19 cellular contexts compared by ENCODE assay signal in the genomic region with DNA sequence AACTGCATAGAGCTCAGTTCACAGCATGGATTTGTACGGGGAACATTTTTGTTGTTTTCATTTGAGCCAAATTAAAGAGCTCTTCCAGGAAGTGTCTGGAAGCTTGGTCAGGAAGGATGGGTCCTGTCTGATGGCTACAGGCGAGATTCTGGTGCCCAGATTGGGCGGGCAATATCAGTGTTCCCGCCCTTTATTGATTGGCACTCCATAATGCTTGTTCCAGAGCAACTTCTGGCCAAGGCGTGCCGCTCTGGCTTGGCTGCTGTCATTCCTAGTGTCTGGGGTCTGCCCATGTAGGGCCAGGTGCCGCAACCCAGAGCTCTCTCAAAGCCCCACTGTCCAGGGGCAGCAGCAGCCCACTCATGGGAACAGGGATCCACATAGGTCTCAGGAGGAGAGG. TPM values are rescaled to one million over a fixed set of nuclear protein-coding genes. Genes with fewer than 3 reads are reported as not detected.
DNase-seq lines count a peak whose midpoint lies in the region; ATAC-seq and TF ChIP-seq lines count a peak whose summit lies in the region.
"Had no signal": no experiment of that assay in that cellular context is flagged by ENCODE, and none has a peak within 500 bp of the region (broad histone marks: within the 10 kb centered on the region; RNA-seq: fewer than 3 reads in every experiment).

No MANE protein-coding gene starts in this region.

- ATAC-seq in activated CD4-positive, alpha-beta T cell treated with anti-CD3 and anti-CD28 coated beads for 36 hours = no peak
- ATAC-seq in activated T-helper 17 cell treated with anti-CD3 and anti-CD28 coated beads, Interleukin-2, amount 50 U/mL, for 72 hours (replicated peaks) = no peak
- ATAC-seq in heart left ventricle (peak in 3 of 4 donors; percentile 5 to 27 (median 10)), GM18505 (IDR thresholded peaks at IDR 0.05; ENCODE audit: unreplicated experiment) (no peak)
- no peak for ATAC-seq in activated CD4-positive, CD25-positive, alpha-beta regulatory T cell treated with anti-CD3 and anti-CD28 coated beads, Interleukin-2, amount 50 U/mL, for 24 hours
- ATAC-seq: CD8-positive, alpha-beta T cell had no signal

- H3K27me3 Mint-ChIP-seq in activated CD4-positive, alpha-beta T cell treated with anti-CD3 and anti-CD28 coated beads for 36 hours = peaks cover 5% of the 10 kb centered on the region
- peaks cover 6% of the 10 kb centered on the region for H3K27me3 Mint-ChIP-seq in activated T-helper 17 cell treated with anti-CD3 and anti-CD28 coated beads, Interleukin-2, amount 50 U/mL, for 72 hours

- TF ChIP-seq EP300 in stomach (IDR thresholded peaks at IDR 0.05) = no peak

- peaks cover 32% of the 10 kb centered on the region for H3K4me1 Mint-ChIP-seq in activated CD4-positive, alpha-beta T cell treated with anti-CD3 and anti-CD28 coated beads for 36 hours
- H3K4me1 Mint-ChIP-seq in activated T-helper 17 cell treated with anti-CD3 and anti-CD28 coated beads, Interleukin-2, amount 50 U/mL, for 72 hours = peaks cover 15% of the 10 kb centered on the region
- H3K4me1 Mint-ChIP-seq: central memory CD8-positive, alpha-beta T cell had no signal

- intact Hi-C loops in activated CD4-positive, alpha-beta T cell treated with anti-CD3 and anti-CD28 coated beads for 36 hours (cut with DNase I, micrococcal nuclease) = no loop called here
- intact Hi-C loops in heart left ventricle (cut with DNase I) = loop anchor here in 2 of 10 donors (5.0 kb wide), 2 partner anchors 36 to 39 kb away; no protein-coding TSS in a partner anchor
- intact Hi-C loops in stomach (cut with DNase I; ENCODE audit: low total_unique reads) = no loop called here

- CTCF ChIA-PET in activated CD4-positive, alpha-beta T cell treated with anti-CD3 and anti-CD28 coated beads for 36 hours (lab: Charles Lee) = interaction anchor here (1.2 kb wide), 1 partner anchor 13 kb away, joined by 3 read pairs; no protein-coding TSS in a partner anchor

- TF ChIP-seq POLR2A in heart left ventricle (IDR thresholded peaks at IDR 0.05) = no peak
- TF ChIP-seq POLR2A in stomach (IDR thresholded peaks at IDR 0.05) = no peak
- no peak for TF ChIP-seq POLR2A in GM18505 (IDR thresholded peaks at IDR 0.05; ENCODE audit: borderline replicate concordance, extremely low read depth, insufficient read depth, insufficient read length)

- H3K4me3 ChIP-seq in heart left ventricle = peak overlapping the region in 3 of 12 donors; percentile 50 to 56 (median 51)
- H3K4me3 ChIP-seq in stomach = no peak overlapping the region

- no peaks in the 10 kb centered on the region for H3K27me3 ChIP-seq in heart left ventricle
- H3K27me3 ChIP-seq in stomach = peaks cover 0 to 3% (median 0%) of the 10 kb centered on the region in 3 donors

- DNase-seq in activated CD4-positive, alpha-beta T cell treated with anti-CD3 and anti-CD28 coated beads for 36 hours = no peak
- no peak for DNase-seq in activated CD4-positive, alpha-beta T cell treated with anti-CD3 and anti-CD28 coated beads for 1 hour
- no peak for DNase-seq in heart left ventricle
- DNase-seq in stomach = no peak
- DNase-seq in Ammon's horn (ENCODE audit: low spot score) = no peak
- DNase-seq: activated CD4-positive, CD25-positive, alpha-beta regulatory T cell; CD8-positive, alpha-beta T cell; glutamatergic neuron; naive B cell; NCI-H1092 treated with DMSO at 0.1 percent for 48 hours; NCI-H2227 treated with DMSO at 0.1 percent for 48 hours; SK-N-SH; stimulated activated CD4-positive, alpha-beta T cell treated with anti-CD3 and anti-CD28 coated beads, Interleukin-4, amount 100 ng/mL, for 24 hours had no signal

- no peak overlapping the region for H3K4me3 Mint-ChIP-seq in activated CD4-positive, alpha-beta T cell treated with anti-CD3 and anti-CD28 coated beads for 36 hours
- H3K4me3 Mint-ChIP-seq in activated T-helper 17 cell treated with anti-CD3 and anti-CD28 coated beads, Interleukin-2, amount 50 U/mL, for 72 hours = peak overlapping the region; percentile 44
- H3K4me3 Mint-ChIP-seq: CD8-positive, alpha-beta T cell; central memory CD8-positive, alpha-beta T cell had no signal

- H3K4me1 ChIP-seq in heart left ventricle (peaks cover 0 to 31% (median 10%) of the 10 kb centered on the region in 12 donors), stomach (peaks cover 0 to 11% (median 2%) of the 10 kb centered on the region in 4 donors)

- 68 to 78% (median 75%) methylated on average over 6 to 7 of the region's 7 CpGs for WGBS in heart left ventricle, 4 donors
- 75 to 87% (median 77%) methylated on average over 7 of the region's 7 CpGs for WGBS in stomach, 5 donors

- H3K36me3 ChIP-seq in heart left ventricle (no peaks in the 10 kb centered on the region), stomach (no peaks in the 10 kb centered on the region)

- no peaks in the 10 kb centered on the region for H3K9me3 ChIP-seq in heart left ventricle
- no peaks in the 10 kb centered on the region for H3K9me3 ChIP-seq in stomach
- H3K9me3 ChIP-seq: SK-N-SH had no signal

- H3K9me3 Mint-ChIP-seq in activated CD4-positive, alpha-beta T cell treated with anti-CD3 and anti-CD28 coated beads for 36 hours (ENCODE audit: low read depth) = no peaks in the 10 kb centered on the region
- H3K9me3 Mint-ChIP-seq in activated T-helper 17 cell treated with anti-CD3 and anti-CD28 coated beads, Interleukin-2, amount 50 U/mL, for 72 hours = no peaks in the 10 kb centered on the region
- H3K9me3 Mint-ChIP-seq: activated T-helper 2 cell treated with anti-CD3 and anti-CD28 coated beads, Interferon-gamma antibody, Interleukin-2, Interleukin-4, amounts not matched to agents 10 μg/mL and 5 μg/mL and 100 μg/mL, durations not matched to agents 14 hours and 24 hours and 36 hours; CD8-positive, alpha-beta T cell; central memory CD8-positive, alpha-beta T cell; naive B cell had no signal

- TF ChIP-seq CTCF in heart left ventricle (IDR thresholded peaks at IDR 0.05) (no peak), stomach (IDR thresholded peaks at IDR 0.05) (no peak)

- peak overlapping the region; percentile 77 for H3K27ac Mint-ChIP-seq in activated CD4-positive, alpha-beta T cell treated with anti-CD3 and anti-CD28 coated beads for 36 hours
- peak overlapping the region; percentile 68 for H3K27ac Mint-ChIP-seq in activated T-helper 17 cell treated with anti-CD3 and anti-CD28 coated beads, Interleukin-2, amount 50 U/mL, for 72 hours
- H3K27ac Mint-ChIP-seq: activated T-helper 2 cell treated with anti-CD3 and anti-CD28 coated beads, Interferon-gamma antibody, Interleukin-2, Interleukin-4, amounts not matched to agents 10 μg/mL and 5 μg/mL and 100 μg/mL, durations not matched to agents 14 hours and 24 hours and 36 hours; CD8-positive, alpha-beta T cell had no signal

- POLR2A ChIA-PET in activated CD4-positive, alpha-beta T cell treated with anti-CD3 and anti-CD28 coated beads for 36 hours (lab: Charles Lee) = no interaction called here

- H3K36me3 Mint-ChIP-seq in activated CD4-positive, alpha-beta T cell treated with anti-CD3 and anti-CD28 coated beads for 36 hours (ENCODE audit: low read depth) = no peaks in the 10 kb centered on the region
- H3K36me3 Mint-ChIP-seq in activated T-helper 17 cell treated with anti-CD3 and anti-CD28 coated beads, Interleukin-2, amount 50 U/mL, for 72 hours (ENCODE audit: low read depth) = no peaks in the 10 kb centered on the region
- H3K36me3 Mint-ChIP-seq: CD8-positive, alpha-beta T cell; naive B cell had no signal

- H3K27ac ChIP-seq in heart left ventricle (peak overlapping the region in 9 of 12 donors; percentile 6 to 92 (median 67)), stomach (peak overlapping the region in 4 of 5 donors; percentile 42 to 78 (median 56))

RNA-seq across cellular contexts. Expression of gene RAMP3, which starts 45.9 kb away (rescaled TPM):
- total RNA-seq in activated CD4-positive, alpha-beta T cell treated with anti-CD3 and anti-CD28 coated beads for 36 hours = not detected
- total RNA-seq in activated T-helper 17 cell treated with anti-CD3 and anti-CD28 coated beads, Interleukin-2, amount 50 U/mL, for 72 hours = not detected
- total RNA-seq in heart left ventricle = 100 to 1,000 TPM in 1 of 9 donors, 10 to 100 TPM in 8; 19.2 to 107 (median 38.8) TPM
- 10 to 100 TPM; 43.2 to 47.5 TPM for polyA plus RNA-seq in heart left ventricle
- 10 to 100 TPM in 2 of 5 donors, 1 to 10 TPM in 3; 2.6 to 17.6 (median 6.2) TPM for total RNA-seq in stomach
- 10 to 100 TPM; 10.3 to 21.8 (median 11.9) TPM for polyA plus RNA-seq in stomach
- total RNA-seq: CD8-positive, alpha-beta T cell had no signal
- polyA plus RNA-seq: keratinocyte, SK-N-SH had no signal

Comparison
In these comparisons a context has a peak if more than half of its experiments do, and no peak if none do; other contexts are left out.
1. ATAC-seq: peak in heart left ventricle (3 of 4); none in activated CD4-positive, alpha-beta T cell treated with anti-CD3 and anti-CD28 coated beads for 36 hours (single experiment), activated T-helper 17 cell treated with anti-CD3 and anti-CD28 coated beads, Interleukin-2, amount 50 U/mL, for 72 hours (single experiment), activated CD4-positive, CD25-positive, alpha-beta regulatory T cell treated with anti-CD3 and anti-CD28 coated beads, Interleukin-2, amount 50 U/mL, for 24 hours (0 of 2) and GM18505 (single experiment).